ENCODE assay signal across 8 cellular contexts in genomic region chr1:156889802-156890585, GRCh38. TPM values are rescaled to one million over a fixed set of nuclear protein-coding genes. Genes with fewer than 3 reads are reported as not detected.
DNase-seq lines count a peak whose midpoint lies in the region; ATAC-seq and TF ChIP-seq lines count a peak whose summit lies in the region.

No MANE protein-coding gene starts in this region.

- H3K27me3 Mint-ChIP-seq in activated naive CD8-positive, alpha-beta T cell treated with anti-CD3 and anti-CD28 coated beads, Interleukin-2, amount 50 U/mL, for 24 hours = peaks cover 54% of the 10 kb centered on the region

- no peaks in the 10 kb centered on the region for H3K36me3 ChIP-seq in left ventricle myocardium inferior

- peaks cover 30% of the 10 kb centered on the region for H3K4me1 ChIP-seq in left ventricle myocardium inferior

- H3K4me3 Mint-ChIP-seq in activated naive CD8-positive, alpha-beta T cell treated with anti-CD3 and anti-CD28 coated beads, Interleukin-2, amount 50 U/mL, for 24 hours = no peak overlapping the region

- H3K4me1 Mint-ChIP-seq in activated naive CD8-positive, alpha-beta T cell treated with anti-CD3 and anti-CD28 coated beads, Interleukin-2, amount 50 U/mL, for 24 hours = peaks cover 11% of the 10 kb centered on the region

- no peak overlapping the region for H3K27ac Mint-ChIP-seq in activated naive CD8-positive, alpha-beta T cell treated with anti-CD3 and anti-CD28 coated beads, Interleukin-2, amount 50 U/mL, for 24 hours

- no peaks in the 10 kb centered on the region for H3K36me3 Mint-ChIP-seq in activated naive CD8-positive, alpha-beta T cell treated with anti-CD3 and anti-CD28 coated beads, Interleukin-2, amount 50 U/mL, for 24 hours (ENCODE audit: low read depth)

- peak; percentile 87 for TF ChIP-seq CTCF in GM10266 (IDR thresholded peaks at IDR 0.05; ENCODE audit: control insufficient read depth, insufficient read depth, low read depth, missing control alignments)
- peak; percentile 93 for TF ChIP-seq CTCF in left ventricle myocardium inferior (IDR thresholded peaks at IDR 0.05; ENCODE audit: borderline replicate concordance)

- no peak for ATAC-seq in activated naive CD8-positive, alpha-beta T cell treated with anti-CD3 and anti-CD28 coated beads, Interleukin-2, amount 50 U/mL, for 24 hours
- ATAC-seq in HG03025 (IDR thresholded peaks at IDR 0.05; ENCODE audit: low FRiP score, unreplicated experiment) = no peak
- ATAC-seq in GM18868 (IDR thresholded peaks at IDR 0.05; ENCODE audit: unreplicated experiment) = no peak

- no peak overlapping the region for H3K27ac ChIP-seq in left ventricle myocardium inferior (replicated peaks)

- no peak overlapping the region for H3K4me3 ChIP-seq in left ventricle myocardium inferior

- peak; percentile 84 for DNase-seq in GM10266 (ENCODE audit: extremely low spot score)
- DNase-seq in NCI-H1105 (lab: John Stamatoyannopoulos, UW) = peak; percentile 67
- peak; percentile 86 for DNase-seq in SKM-1 treated with dmso at 0.1 percent for 144 hours (lab: John Stamatoyannopoulos, UW; ENCODE audit: unreplicated experiment)
- DNase-seq in activated naive CD8-positive, alpha-beta T cell treated with anti-CD3 and anti-CD28 coated beads, Interleukin-2, amount 50 U/mL, for 24 hours = peak; percentile 79
- peak; percentile 81 for DNase-seq in left ventricle myocardium inferior
- peak; percentile 83 for DNase-seq in retina

- H3K27me3 ChIP-seq in left ventricle myocardium inferior (ENCODE audit: low read depth) = peaks cover 53% of the 10 kb centered on the region

- intact Hi-C loops in left ventricle myocardium inferior (cut with micrococcal nuclease) = no loop called here

- no peaks in the 10 kb centered on the region for H3K9me3 Mint-ChIP-seq in activated naive CD8-positive, alpha-beta T cell treated with anti-CD3 and anti-CD28 coated beads, Interleukin-2, amount 50 U/mL, for 24 hours

- H3K9me3 ChIP-seq in left ventricle myocardium inferior (replicated peaks) = no peaks in the 10 kb centered on the region

RNA-seq across cellular contexts. Expression of gene PEAR1, which starts 3.5 kb away (rescaled TPM):
- total RNA-seq in left ventricle myocardium inferior = 7.1 TPM

RNA-seq across cellular contexts. Expression of gene NTRK1, which starts 29.3 kb away (rescaled TPM):
- total RNA-seq in left ventricle myocardium inferior = 1.0 TPM

RNA-seq across cellular contexts. Expression of gene LRRC71, which starts 30.4 kb away (rescaled TPM):
- total RNA-seq in left ventricle myocardium inferior = 0.27 TPM

RNA-seq across cellular contexts. Expression of gene INSRR, which starts 31.1 kb away (rescaled TPM):
- total RNA-seq in left ventricle myocardium inferior = 0.41 TPM
